ENCODE assay signal across 1 cellular context in genomic region chr10:50452603-50453002, GRCh38.
TF ChIP-seq lines count a peak whose summit lies in the region.

No MANE protein-coding gene starts in this region.

TF ChIP-seq in GM12878, 131 proteins besides CTCF, POLR2A, EP300 and RAD21 (continued from another document):
- TF ChIP-seq E4F1 (IDR thresholded peaks at IDR 0.05; ENCODE audit: borderline replicate concordance, partially characterized antibody) (no peak), BACH1 (IDR thresholded peaks at IDR 0.05; ENCODE audit: borderline replicate concordance) (peak; percentile 44; the same call in 1 of the 2 replicates), ZZZ3 (IDR thresholded peaks at IDR 0.05; ENCODE audit: control insufficient read depth, insufficient read length, low read depth) (no peak), ETV6 (conservative IDR thresholded peaks at IDR 0.05 in 1 of 2, IDR thresholded peaks at IDR 0.05 in 1 of 2; ENCODE audit: borderline replicate concordance in 1 of 2, low read depth in 1 of 2) (no peak), USF1 (IDR thresholded peaks at IDR 0.05; ENCODE audit: borderline replicate concordance, extremely low read length, insufficient read depth, low read depth, low read length) (no peak), FOS (IDR thresholded peaks at IDR 0.05; ENCODE audit: borderline replicate concordance, extremely low read depth, insufficient read length) (no peak), FOXM1 (IDR thresholded peaks at IDR 0.05; ENCODE audit: low read depth, low read length) (no peak; the same call in 1 of the 2 replicates), ESRRA (IDR thresholded peaks at IDR 0.05; ENCODE audit: low read length) (no peak), USF2 (IDR thresholded peaks at IDR 0.05; ENCODE audit: borderline replicate concordance, low read depth, low read length) (no peak), CEBPB (IDR thresholded peaks at IDR 0.05; ENCODE audit: borderline replicate concordance in 1 of 2, low read depth in 2 of 2, low read length in 2 of 2) (no peak), SMAD5 (IDR thresholded peaks at IDR 0.05; ENCODE audit: low read depth) (no peak), HDAC2 (IDR thresholded peaks at IDR 0.05) (no peak), IRF3 (IDR thresholded peaks at IDR 0.05) (no peak), NR2C1 (IDR thresholded peaks at IDR 0.05) (no peak), SMAD1 (IDR thresholded peaks at IDR 0.05; ENCODE audit: low read depth, partially characterized antibody) (no peak), KAT2A (conservative IDR thresholded peaks at IDR 0.05; ENCODE audit: control insufficient read depth, low read depth, low read length) (no peak), PBX3 (IDR thresholded peaks at IDR 0.05; ENCODE audit: insufficient replicate concordance, low read depth, low read length) (no peak), SMC3 (IDR thresholded peaks at IDR 0.05; ENCODE audit: borderline replicate concordance, low read length) (peak; percentile 2; the same call in 1 of the 2 replicates), NR2C2 (IDR thresholded peaks at IDR 0.05; ENCODE audit: borderline replicate concordance, control insufficient read depth, insufficient read length, low read depth) (no peak), SP1 (IDR thresholded peaks at IDR 0.05; ENCODE audit: low read depth, low read length) (no peak), HSF1 (IDR thresholded peaks at IDR 0.05; ENCODE audit: low read depth, low read length) (no peak), ZNF384 (IDR thresholded peaks at IDR 0.05; ENCODE audit: borderline replicate concordance, low read depth, low read length) (peak; percentile 27; the same call in 1 of the 2 replicates), ZBTB4 (CRISPR knock-in tag; IDR thresholded peaks at IDR 0.05) (no peak), NR2F1 (conservative IDR thresholded peaks at IDR 0.05) (0 out of 2 replicates have a peak, but pooled peaks have one; percentile 27), GABPA (IDR thresholded peaks at IDR 0.05; ENCODE audit: low read depth) (no peak), IKZF2 (IDR thresholded peaks at IDR 0.05) (peak; percentile 73 to 75), SREBF1 (IDR thresholded peaks at IDR 0.05; ENCODE audit: low read length) (no peak), STAT3 (IDR thresholded peaks at IDR 0.05; ENCODE audit: low read depth, low read length) (peak; percentile 66; the same call in 1 of the 2 replicates), SMARCA5 (IDR thresholded peaks at IDR 0.05) (0 out of 2 replicates have a peak, but pooled peaks have one; percentile 32), HDAC6 (IDR thresholded peaks at IDR 0.05; ENCODE audit: unreplicated experiment) (no peak)
